ENCODE assay signal across 19 cellular contexts in genomic region chr19:41910992-41911888, GRCh38. TPM values are rescaled to one million over a fixed set of nuclear protein-coding genes. Genes with fewer than 3 reads are reported as not detected.
DNase-seq lines count a peak whose midpoint lies in the region; ATAC-seq and TF ChIP-seq lines count a peak whose summit lies in the region.
"Had no signal": no experiment of that assay in that cellular context is flagged by ENCODE, and none has a peak within 500 bp of the region (broad histone marks: within the 10 kb centered on the region; RNA-seq: fewer than 3 reads in every experiment).

No MANE protein-coding gene starts in this region.

- peak overlapping the region in 7 of 8 donors; percentile 7 to 59 (median 48) for H3K4me3 Mint-ChIP-seq in CD4-positive, alpha-beta memory T cell
- H3K4me3 Mint-ChIP-seq in activated T-helper 1 cell treated with anti-CD3 and anti-CD28 coated beads, Interleukin-12 subunit alpha, Interleukin-12 subunit beta, Interleukin-2, Interleukin-4 antibody, amounts not matched to agents 30 ng/mL and 10 ng/mL and 1 ng/mL, durations not matched to agents 14 hours and 24 hours and 36 hours: no peak overlapping the region
- peak overlapping the region; percentile 5 for H3K4me3 Mint-ChIP-seq in natural killer cell
- H3K4me3 Mint-ChIP-seq: activated T-cell treated with anti-CD3 and anti-CD28 coated beads, Interleukin-2, amount 50 U/mL, for 72 hours had no signal

- no peaks in the 10 kb centered on the region for H3K9me3 ChIP-seq in CD4-positive, alpha-beta memory T cell (ENCODE audit: control insufficient read depth in 1 of 2, low read length in 2 of 2)
- H3K9me3 ChIP-seq: right atrium auricular region, tibial nerve had no signal

- peaks cover 7 to 11% of the 10 kb centered on the region in 2 donors for H3K36me3 Mint-ChIP-seq in CD4-positive, alpha-beta memory T cell
- peaks cover 20% of the 10 kb centered on the region for H3K36me3 Mint-ChIP-seq in activated T-helper 1 cell treated with anti-CD3 and anti-CD28 coated beads, Interleukin-12 subunit alpha, Interleukin-12 subunit beta, Interleukin-2, Interleukin-4 antibody, amounts not matched to agents 30 ng/mL and 10 ng/mL and 1 ng/mL, durations not matched to agents 14 hours and 24 hours and 36 hours (ENCODE audit: low read depth)
- no peaks in the 10 kb centered on the region for H3K36me3 Mint-ChIP-seq in natural killer cell

- POLR2A ChIA-PET in CD4-positive, alpha-beta memory T cell (lab: Charles Lee; ENCODE audit: partially characterized antibody): interaction anchor here (0.7 to 19.1 kb wide), 15 partner anchors 8 to 52 kb away, joined by 3 to 349 read pairs (median 12); partner anchors contain the start of genes ARHGEF1, CD79A, ERFL and RPS19

- H3K9me3 Mint-ChIP-seq in CD4-positive, alpha-beta memory T cell: peaks cover 0 to 2% (median 0%) of the 10 kb centered on the region in 8 donors
- H3K9me3 Mint-ChIP-seq in activated T-helper 1 cell treated with anti-CD3 and anti-CD28 coated beads, Interleukin-12 subunit alpha, Interleukin-12 subunit beta, Interleukin-2, Interleukin-4 antibody, amounts not matched to agents 30 ng/mL and 10 ng/mL and 1 ng/mL, durations not matched to agents 14 hours and 24 hours and 36 hours: no peaks in the 10 kb centered on the region
- no peaks in the 10 kb centered on the region for H3K9me3 Mint-ChIP-seq in natural killer cell
- H3K9me3 Mint-ChIP-seq: activated T-cell treated with anti-CD3 and anti-CD28 coated beads, Interleukin-2, amount 50 U/mL, for 72 hours had no signal

- H3K36me3 ChIP-seq in CD4-positive, alpha-beta memory T cell (ENCODE audit: insufficient read depth, low read length): peaks cover 8% of the 10 kb centered on the region

- H3K4me1 Mint-ChIP-seq in CD4-positive, alpha-beta memory T cell: peaks cover 26 to 61% (median 30%) of the 10 kb centered on the region in 4 donors
- H3K4me1 Mint-ChIP-seq in activated T-helper 1 cell treated with anti-CD3 and anti-CD28 coated beads, Interleukin-12 subunit alpha, Interleukin-12 subunit beta, Interleukin-2, Interleukin-4 antibody, amounts not matched to agents 30 ng/mL and 10 ng/mL and 1 ng/mL, durations not matched to agents 14 hours and 24 hours and 36 hours (ENCODE audit: low read depth): peaks cover 15% of the 10 kb centered on the region
- H3K4me1 Mint-ChIP-seq in natural killer cell: peaks cover 26 to 32% of the 10 kb centered on the region in 2 donors

- H3K27ac ChIP-seq in CD4-positive, alpha-beta memory T cell (ENCODE audit: low read depth, low read length): no peak overlapping the region
- H3K27ac ChIP-seq: brain microvascular endothelial cell, right atrium auricular region, SK-N-MC, tibial nerve had no signal

- CTCF ChIA-PET in CD4-positive, alpha-beta memory T cell (lab: Charles Lee; ENCODE audit: partially characterized antibody): interaction anchor here (1.2 to 1.5 kb wide), 3 partner anchors 11 to 51 kb away, joined by 3 to 4 read pairs (median 3); partner anchors contain the start of gene RPS19

- H3K27me3 Mint-ChIP-seq in CD4-positive, alpha-beta memory T cell: peaks cover 7 to 14% of the 10 kb centered on the region in 2 donors
- peaks cover 23% of the 10 kb centered on the region for H3K27me3 Mint-ChIP-seq in activated T-helper 1 cell treated with anti-CD3 and anti-CD28 coated beads, Interleukin-12 subunit alpha, Interleukin-12 subunit beta, Interleukin-2, Interleukin-4 antibody, amounts not matched to agents 30 ng/mL and 10 ng/mL and 1 ng/mL, durations not matched to agents 14 hours and 24 hours and 36 hours (ENCODE audit: insufficient read depth)
- H3K27me3 Mint-ChIP-seq in natural killer cell (ENCODE audit: low read depth in 2 of 2): peaks cover 0 to 18% of the 10 kb centered on the region in 2 donors

- peaks cover 22% of the 10 kb centered on the region for H3K27me3 ChIP-seq in CD4-positive, alpha-beta memory T cell (ENCODE audit: insufficient read depth, low read length)

- ATAC-seq in natural killer cell (no peak), GM18870 (IDR thresholded peaks at IDR 0.05; ENCODE audit: unreplicated experiment) (no peak)

- no peak for TF ChIP-seq CTCF in natural killer cell (IDR thresholded peaks at IDR 0.05)

- H3K27ac Mint-ChIP-seq in CD4-positive, alpha-beta memory T cell: peak overlapping the region in 5 of 7 donors; percentile 53 to 78 (median 61)
- peak overlapping the region; percentile 61 for H3K27ac Mint-ChIP-seq in activated T-helper 1 cell treated with anti-CD3 and anti-CD28 coated beads, Interleukin-12 subunit alpha, Interleukin-12 subunit beta, Interleukin-2, Interleukin-4 antibody, amounts not matched to agents 30 ng/mL and 10 ng/mL and 1 ng/mL, durations not matched to agents 14 hours and 24 hours and 36 hours
- peak overlapping the region; percentile 45 to 84 for H3K27ac Mint-ChIP-seq in natural killer cell
- H3K27ac Mint-ChIP-seq: activated T-cell treated with anti-CD3 and anti-CD28 coated beads, Interleukin-2, amount 50 U/mL, for 72 hours had no signal

- intact Hi-C loops in CD4-positive, alpha-beta memory T cell (cut with micrococcal nuclease): loop anchor here (1.0 to 5.0 kb wide), 2 partner anchors 24 to 36 kb away; no protein-coding TSS in a partner anchor
- intact Hi-C loops in activated T-helper 1 cell treated with anti-CD3 and anti-CD28 coated beads, Interleukin-12 subunit alpha, Interleukin-12 subunit beta, Interleukin-2, Interleukin-4 antibody, amounts not matched to agents 30 ng/mL and 10 ng/mL and 1 ng/mL, durations not matched to agents 14 hours and 24 hours and 36 hours (cut with micrococcal nuclease): no loop called here
- intact Hi-C loops in natural killer cell (cut with micrococcal nuclease): no loop called here

- no peak overlapping the region for H3K4me3 ChIP-seq in CD4-positive, alpha-beta memory T cell (ENCODE audit: low read length in 2 of 2)
- H3K4me3 ChIP-seq: right atrium auricular region, SK-N-MC, tibial nerve had no signal

- TF ChIP-seq POLR2A in GM10847 (IDR thresholded peaks at IDR 0.05; ENCODE audit: extremely low read depth, insufficient read length): peak; percentile 4

- peak in 2 of 5 donors; percentile 34 to 50 for DNase-seq in CD4-positive, alpha-beta memory T cell
- DNase-seq in activated T-helper 1 cell treated with anti-CD3 and anti-CD28 coated beads, Interleukin-12 subunit alpha, Interleukin-12 subunit beta, Interleukin-2, Interleukin-4 antibody, amounts not matched to agents 30 ng/mL and 10 ng/mL and 1 ng/mL, durations not matched to agents 14 hours and 24 hours and 36 hours (ENCODE audit: low spot score): no peak
- DNase-seq in natural killer cell: no peak
- no peak for DNase-seq in glomerular visceral epithelial cell (ENCODE audit: extremely low spot score)
- no peak for DNase-seq in NCI-H345 treated with DMSO at 0.1 percent for 48 hours (lab: John Stamatoyannopoulos, UW; ENCODE audit: unreplicated experiment)
- DNase-seq: activated CD4-positive, CD25-positive, alpha-beta regulatory T cell; activated T-cell treated with anti-CD3 and anti-CD28 coated beads, Interleukin-2, amount 50 U/mL, for 72 hours; brain microvascular endothelial cell; effector CD4-positive, alpha-beta T cell; GF-D8; NCI-H1092; NCI-H2227 treated with DMSO at 0.1 percent for 48 hours; stimulated activated CD4-positive, alpha-beta T cell treated with anti-CD3 and anti-CD28 coated beads, Interleukin-2, amount 100 ng/mL, for 24 hours had no signal

- peaks cover 44% of the 10 kb centered on the region for H3K4me1 ChIP-seq in CD4-positive, alpha-beta memory T cell (ENCODE audit: insufficient read depth, low read length)

RNA-seq across cellular contexts. Expression of gene ERFL, which starts 17.0 kb away (rescaled TPM):
- total RNA-seq in CD4-positive, alpha-beta memory T cell: 1 to 10 TPM; 6.6 to 9.2 TPM
- under 1 TPM in 1 of 2 donors, not detected in 1; 0.11 TPM for polyA plus RNA-seq in CD4-positive, alpha-beta memory T cell
- total RNA-seq in activated T-helper 1 cell treated with anti-CD3 and anti-CD28 coated beads, Interleukin-12 subunit alpha, Interleukin-12 subunit beta, Interleukin-2, Interleukin-4 antibody, amounts not matched to agents 30 ng/mL and 10 ng/mL and 1 ng/mL, durations not matched to agents 14 hours and 24 hours and 36 hours: 3.1 TPM in 2 replicates
- total RNA-seq in natural killer cell: 1 to 10 TPM; 1.1 to 2.1 (median 1.5) TPM
- total RNA-seq: right atrium auricular region had no signal

RNA-seq across cellular contexts. Expression of gene ARHGEF1, which starts 28.3 kb away (rescaled TPM):
- total RNA-seq in CD4-positive, alpha-beta memory T cell: 100 to 1,000 TPM; 956 to 992 TPM
- polyA plus RNA-seq in CD4-positive, alpha-beta memory T cell: 100 to 1,000 TPM; 140 to 325 TPM
- 386 and 392 TPM in 2 replicates for total RNA-seq in activated T-helper 1 cell treated with anti-CD3 and anti-CD28 coated beads, Interleukin-12 subunit alpha, Interleukin-12 subunit beta, Interleukin-2, Interleukin-4 antibody, amounts not matched to agents 30 ng/mL and 10 ng/mL and 1 ng/mL, durations not matched to agents 14 hours and 24 hours and 36 hours
- total RNA-seq in natural killer cell: 1,000 to 10,000 TPM; 1,177 to 1,409 (median 1,354) TPM

RNA-seq across cellular contexts. Expression of gene CD79A, which starts 34.2 kb away (rescaled TPM):
- total RNA-seq in CD4-positive, alpha-beta memory T cell: 1 to 10 TPM in 1 of 2 experiments, under 1 TPM in 1; 0.93 to 1.3 TPM
- polyA plus RNA-seq in CD4-positive, alpha-beta memory T cell: 10 to 100 TPM in 1 of 2 donors, 1 to 10 TPM in 1; 5.1 to 29.7 TPM
- total RNA-seq in activated T-helper 1 cell treated with anti-CD3 and anti-CD28 coated beads, Interleukin-12 subunit alpha, Interleukin-12 subunit beta, Interleukin-2, Interleukin-4 antibody, amounts not matched to agents 30 ng/mL and 10 ng/mL and 1 ng/mL, durations not matched to agents 14 hours and 24 hours and 36 hours: 2.7 and 2.9 TPM in 2 replicates
- 10 to 100 TPM in 1 of 3 donors, 1 to 10 TPM in 2; 5.6 to 35.5 (median 6.0) TPM for total RNA-seq in natural killer cell
- total RNA-seq: tibial nerve had no signal
- polyA plus RNA-seq: neural cell had no signal

RNA-seq across cellular contexts. Expression of gene RABAC1, which starts 47.9 kb away (rescaled TPM):
- total RNA-seq in CD4-positive, alpha-beta memory T cell: 100 to 1,000 TPM in 1 of 2 experiments, 10 to 100 TPM in 1; 97.4 to 100 TPM
- polyA plus RNA-seq in CD4-positive, alpha-beta memory T cell: 100 to 1,000 TPM; 198 to 256 TPM
- total RNA-seq in activated T-helper 1 cell treated with anti-CD3 and anti-CD28 coated beads, Interleukin-12 subunit alpha, Interleukin-12 subunit beta, Interleukin-2, Interleukin-4 antibody, amounts not matched to agents 30 ng/mL and 10 ng/mL and 1 ng/mL, durations not matched to agents 14 hours and 24 hours and 36 hours: 36.2 and 41.3 TPM in 2 replicates
- total RNA-seq in natural killer cell: 10 to 100 TPM; 76.8 to 100.0 (median 78.4) TPM

RNA-seq across cellular contexts. Expression of gene RPS19, which starts 51.2 kb away (rescaled TPM):
- 1,000 to 10,000 TPM; 3,807 to 4,015 TPM for total RNA-seq in CD4-positive, alpha-beta memory T cell
- 1,000 to 10,000 TPM; 4,853 to 7,200 TPM for polyA plus RNA-seq in CD4-positive, alpha-beta memory T cell
- total RNA-seq in activated T-helper 1 cell treated with anti-CD3 and anti-CD28 coated beads, Interleukin-12 subunit alpha, Interleukin-12 subunit beta, Interleukin-2, Interleukin-4 antibody, amounts not matched to agents 30 ng/mL and 10 ng/mL and 1 ng/mL, durations not matched to agents 14 hours and 24 hours and 36 hours: 2,887 and 2,906 TPM in 2 replicates
- total RNA-seq in natural killer cell: 1,000 to 10,000 TPM; 1,358 to 1,814 (median 1,709) TPM
